3 cellular contexts compared by ENCODE assay signal in the genomic region with DNA sequence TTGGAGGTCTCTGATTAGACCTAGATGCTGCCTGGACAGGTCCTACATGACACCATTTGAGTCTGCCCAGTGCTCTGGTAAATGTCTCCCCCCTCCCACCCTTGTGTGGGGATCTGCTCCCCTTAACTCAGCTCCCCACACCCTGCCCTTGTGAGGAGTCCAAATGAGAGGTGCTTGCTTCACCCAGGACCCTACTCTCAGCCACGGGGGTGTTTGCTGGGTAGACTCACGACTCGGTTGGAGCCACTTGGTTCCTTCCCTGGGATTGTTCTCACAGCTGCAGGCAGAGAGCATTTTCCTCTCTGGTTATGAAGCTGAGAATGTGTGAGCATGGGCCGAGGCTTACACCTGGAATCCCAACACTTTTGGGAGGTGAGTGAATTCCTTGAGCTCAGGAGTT.
"Had no signal": no experiment of that assay in that cellular context is flagged by ENCODE, and none has a peak within 500 bp of the region (broad histone marks: within the 10 kb centered on the region; RNA-seq: fewer than 3 reads in every experiment).

No MANE protein-coding gene starts in this region.

- ATAC-seq: GM12878 had no signal

- H3K4me3 ChIP-seq: GM12878 had no signal

- DNase-seq: GDM1, GF-D8 had no signal
